In genomic region chr2:151261240-151261976, GRCh38 we compare ENCODE assay signal across 8 cellular contexts. TPM values are rescaled to one million over a fixed set of nuclear protein-coding genes. Genes with fewer than 3 reads are reported as not detected.
DNase-seq lines count a peak whose midpoint lies in the region; ATAC-seq, FAIRE-seq and TF ChIP-seq lines count a peak whose summit lies in the region.

Gene RBM43 (minus strand): TSS chr2:151261863. CDS start chr2:151261727, 136 bp downstream.

- 0 to 1% methylated on average over 35 to 57 of the region's 61 CpGs for WGBS in testis, 2 donors

- H3K27ac Mint-ChIP-seq in activated naive CD4-positive, alpha-beta T cell treated with anti-CD3 and anti-CD28 coated beads, Interleukin-2, amount 50 U/mL, for 24 hours, result peak within 1 kb of the TSS; percentile 100

- H3K27ac ChIP-seq in testis, result peak within 1 kb of the TSS; percentile 94 to 96

- H3K4me3 ChIP-seq in H7 (ENCODE audit: insufficient read depth, low read depth, low read length) (peak within 1 kb of the TSS; percentile 62), testis (peak within 1 kb of the TSS; percentile 83 to 96)

- H3K9me3 Mint-ChIP-seq in activated naive CD4-positive, alpha-beta T cell treated with anti-CD3 and anti-CD28 coated beads, Interleukin-2, amount 50 U/mL, for 24 hours, result no peaks in the 10 kb centered on the region

- TF ChIP-seq CTCF in omental fat pad (IDR thresholded peaks at IDR 0.05) (no peak), testis (IDR thresholded peaks at IDR 0.05) (no peak)

- peaks cover 23% of the 10 kb centered on the region for H3K4me1 Mint-ChIP-seq in activated naive CD4-positive, alpha-beta T cell treated with anti-CD3 and anti-CD28 coated beads, Interleukin-2, amount 50 U/mL, for 24 hours

- H3K27me3 ChIP-seq in H7 (ENCODE audit: control insufficient read depth, insufficient read depth, low read length) (no peaks in the 10 kb centered on the region; the same call in 1 of the 2 replicates), testis (no peaks in the 10 kb centered on the region)

- in situ Hi-C loops in SK-MEL-5 (cut with HindIII; ENCODE audit: low pct_unique_long_range_greater_than_20kb, low sequenced_read_pairs), result no loop called here

- H3K4me3 Mint-ChIP-seq in activated naive CD4-positive, alpha-beta T cell treated with anti-CD3 and anti-CD28 coated beads, Interleukin-2, amount 50 U/mL, for 24 hours, result peak within 1 kb of the TSS; percentile 94

- H3K36me3 Mint-ChIP-seq in activated naive CD4-positive, alpha-beta T cell treated with anti-CD3 and anti-CD28 coated beads, Interleukin-2, amount 50 U/mL, for 24 hours, result peaks cover 2% of the 10 kb centered on the region

- no peaks in the 10 kb centered on the region for H3K4me1 ChIP-seq in testis

- H3K9me3 ChIP-seq in testis, result no peaks in the 10 kb centered on the region

- TF ChIP-seq POLR2A in testis (IDR thresholded peaks at IDR 0.05), result no peak

- H3K27me3 Mint-ChIP-seq in activated naive CD4-positive, alpha-beta T cell treated with anti-CD3 and anti-CD28 coated beads, Interleukin-2, amount 50 U/mL, for 24 hours, result no peaks in the 10 kb centered on the region

- peak; percentile 60 for FAIRE-seq in G401.6 (lab: Jason Lieb, UNC)

- DNase-seq in H7, result peak; percentile 83
- peak; percentile 92 for DNase-seq in M059J (ENCODE audit: low read depth)
- peak; percentile 91 for DNase-seq in SK-MEL-5 (ENCODE audit: low read depth, low spot score)
- peak; percentile 93 for DNase-seq in glomerular visceral epithelial cell (ENCODE audit: extremely low spot score)
- peak; percentile 61 for DNase-seq in omental fat pad (ENCODE audit: low spot score)
- peak; percentile 90 for DNase-seq in testis

- no peaks in the 10 kb centered on the region for H3K36me3 ChIP-seq in H7 (replicated peaks; ENCODE audit: control insufficient read depth, insufficient read depth, low read length)
- no peaks in the 10 kb centered on the region for H3K36me3 ChIP-seq in testis (ENCODE audit: low read depth, missing control alignments)

- peak; percentile 99 for ATAC-seq in omental fat pad (ENCODE audit: low FRiP score)

- intact Hi-C loops in testis (cut with DNase I; ENCODE audit: low total_unique reads), result no loop called here

RNA-seq across cellular contexts. Expression of gene RBM43, which starts in this region (rescaled TPM):
- 0.59 and 4.1 TPM in 2 replicates for total RNA-seq in H7 (2014; rRNA removed; shearing (Covaris generic))
- 1.3 and 3.2 TPM in 2 replicates for total RNA-seq in M059J (2014; rRNA removed; shearing (Covaris generic))
- total RNA-seq in SK-MEL-5 (2014; rRNA removed; shearing (Covaris generic)), result 4.9 and 5.8 TPM in 2 replicates
- polyA plus RNA-seq in SK-MEL-5 (2015; cell fraction: cytosol; rRNA removed), result 4.8 and 4.9 TPM in 2 replicates
- 2.9 and 4.5 TPM in 2 replicates for polyA plus RNA-seq in SK-MEL-5 (2015; cell fraction: nucleus; rRNA removed)
- total RNA-seq in omental fat pad (10 to 100 TPM in 1 of 4 donors, 1 to 10 TPM in 3; 2.8 to 11.3 (median 4.0) TPM), testis (1 to 10 TPM; 7.1 to 8.6 TPM)
- polyA plus RNA-seq in testis (ENCODE audit: insufficient read depth, low read depth, low replicate concordance), result 6.9 TPM

Comparison
In these comparisons a context has a peak if more than half of its experiments do, and no peak if none do; other contexts are left out.
1. Peak in every context shown above with its lines: DNase-seq, ATAC-seq, H3K4me3 ChIP-seq and H3K27ac ChIP-seq.